ENCODE assay signal across 13 cellular contexts in the genomic region with DNA sequence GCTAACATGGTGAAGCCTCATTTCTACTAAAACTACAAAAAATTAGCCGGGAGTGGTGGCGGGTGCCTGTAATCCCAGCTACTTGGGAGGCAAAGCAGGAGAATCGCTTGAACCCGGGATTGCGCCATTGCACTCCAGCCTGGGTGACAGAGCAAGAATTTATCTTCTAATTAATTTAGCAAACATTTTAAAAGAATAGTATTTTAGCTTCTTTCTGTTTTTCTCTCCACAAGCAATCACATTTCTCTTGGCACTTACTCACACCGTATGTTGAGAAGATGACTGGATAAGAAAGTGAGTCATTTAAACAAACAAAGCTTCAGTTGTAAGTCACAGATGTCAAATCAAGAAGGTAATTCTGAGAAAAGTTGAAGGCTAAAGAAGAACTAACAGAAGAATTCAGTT.
DNase-seq lines count a peak whose midpoint lies in the region; ATAC-seq, FAIRE-seq and TF ChIP-seq lines count a peak whose summit lies in the region.
"Had no signal": no experiment of that assay in that cellular context is flagged by ENCODE, and none has a peak within 500 bp of the region (broad histone marks: within the 10 kb centered on the region; RNA-seq: fewer than 3 reads in every experiment).

No MANE protein-coding gene starts in this region.

- no peaks in the 10 kb centered on the region for H3K4me1 ChIP-seq in astrocyte (ENCODE audit: insufficient read depth, low read length)

- ATAC-seq in HG03097 (IDR thresholded peaks at IDR 0.05; ENCODE audit: low FRiP score, unreplicated experiment) (no peak), GM21381 (IDR thresholded peaks at IDR 0.05; ENCODE audit: unreplicated experiment) (no peak)

- no peaks in the 10 kb centered on the region for H3K9me3 Mint-ChIP-seq in astrocyte (ENCODE audit: unreplicated experiment)
- H3K9me3 Mint-ChIP-seq: activated CD4-positive, alpha-beta T cell treated with anti-CD3 and anti-CD28 coated beads, Interleukin-2, amount 10 ng/mL, durations not matched to agents 24 days and 14 days; IgD-negative memory B cell had no signal

- H3K4me2 ChIP-seq in astrocyte (ENCODE audit: low read length) = peak overlapping the region; percentile 5

- no peak overlapping the region for H3K4me3 ChIP-seq in astrocyte (ENCODE audit: insufficient read depth, low read depth, low read length)
- H3K4me3 ChIP-seq in WERI-Rb-1 (ENCODE audit: low read depth, low read length) = no peak overlapping the region

- peak overlapping the region; percentile 41 for H3K27ac ChIP-seq in astrocyte (ENCODE audit: low read depth, low read length)
- H3K27ac ChIP-seq in WERI-Rb-1 = no peak overlapping the region
- H3K27ac ChIP-seq: 22Rv1 had no signal

- H3K79me2 ChIP-seq in astrocyte (ENCODE audit: insufficient read depth, low read length) = no peaks in the 10 kb centered on the region

- no peaks in the 10 kb centered on the region for H3K27me3 ChIP-seq in astrocyte (ENCODE audit: insufficient read depth, low read length)
- H3K27me3 ChIP-seq in WERI-Rb-1 (ENCODE audit: insufficient read depth, low read depth, severe bottlenecking) = no peaks in the 10 kb centered on the region

- no peaks in the 10 kb centered on the region for H3K9me3 ChIP-seq in astrocyte (ENCODE audit: insufficient read depth, low read depth, low read length)
- H3K9me3 ChIP-seq in WERI-Rb-1 (ENCODE audit: severe bottlenecking) = no peaks in the 10 kb centered on the region

- TF ChIP-seq CTCF in astrocyte (IDR thresholded peaks at IDR 0.05; ENCODE audit: insufficient read depth, low read depth, low read length) (no peak), WERI-Rb-1 (IDR thresholded peaks at IDR 0.05; ENCODE audit: low read depth, low read length) (no peak)

- no peak overlapping the region for H3K4me3 Mint-ChIP-seq in astrocyte (ENCODE audit: unreplicated experiment)
- H3K4me3 Mint-ChIP-seq: activated CD4-positive, alpha-beta T cell treated with anti-CD3 and anti-CD28 coated beads, Interleukin-2, amount 10 ng/mL, durations not matched to agents 24 days and 14 days; IgD-negative memory B cell had no signal

- no peaks in the 10 kb centered on the region for H4K20me1 ChIP-seq in astrocyte (ENCODE audit: insufficient read depth, low read length)

- H3K36me3 Mint-ChIP-seq in astrocyte (ENCODE audit: low read depth, unreplicated experiment) = no peaks in the 10 kb centered on the region
- H3K36me3 Mint-ChIP-seq: IgD-negative memory B cell had no signal

- no peak overlapping the region for H3K9ac ChIP-seq in astrocyte (ENCODE audit: low read length)

- peak; percentile 17 for DNase-seq in DMS53 (lab: John Stamatoyannopoulos, UW)
- no peak for DNase-seq in DMS53 treated with DMSO at 0.1 percent for 48 hours (lab: John Stamatoyannopoulos, UW; ENCODE audit: unreplicated experiment)
- peak; percentile 88 for DNase-seq in astrocyte (ENCODE audit: low read depth)
- peak; percentile 23 for DNase-seq in glomerular endothelial cell (ENCODE audit: extremely low read depth, low read depth, low spot score)
- DNase-seq in WERI-Rb-1 = no peak
- DNase-seq in activated CD8-positive, alpha-beta memory T cell treated with anti-CD3 and anti-CD28 coated beads, Interleukin-2, amount 50 U/mL, for 4 hours = no peak
- DNase-seq: activated CD4-positive, alpha-beta T cell treated with anti-CD3 and anti-CD28 coated beads, Interleukin-2, amount 10 ng/mL, durations not matched to agents 24 days and 14 days; activated naive CD4-positive, alpha-beta T cell treated with anti-CD3 and anti-CD28 coated beads, Interleukin-2, amount 50 U/mL, for 16 hours; retina had no signal

- H3K27ac Mint-ChIP-seq in astrocyte (ENCODE audit: unreplicated experiment) = peak overlapping the region; percentile 69
- H3K27ac Mint-ChIP-seq: activated CD4-positive, alpha-beta T cell treated with anti-CD3 and anti-CD28 coated beads, Interleukin-2, amount 10 ng/mL, durations not matched to agents 24 days and 14 days; IgD-negative memory B cell had no signal

- no peaks in the 10 kb centered on the region for H3K36me3 ChIP-seq in astrocyte (ENCODE audit: insufficient read depth, low read length)
- H3K36me3 ChIP-seq in WERI-Rb-1 = no peaks in the 10 kb centered on the region

- peak; percentile 70 for FAIRE-seq in astrocyte (lab: Jason Lieb, UNC)

- H2AFZ ChIP-seq in astrocyte (ENCODE audit: low read depth, low read length) = no peak overlapping the region

- H3K4me1 Mint-ChIP-seq in astrocyte (ENCODE audit: low read depth, unreplicated experiment) = peaks cover 20% of the 10 kb centered on the region
- H3K4me1 Mint-ChIP-seq: activated CD4-positive, alpha-beta T cell treated with anti-CD3 and anti-CD28 coated beads, Interleukin-2, amount 10 ng/mL, durations not matched to agents 24 days and 14 days; IgD-negative memory B cell had no signal

- H3K27me3 Mint-ChIP-seq in astrocyte (ENCODE audit: low read depth, unreplicated experiment) = no peaks in the 10 kb centered on the region
- H3K27me3 Mint-ChIP-seq: activated CD4-positive, alpha-beta T cell treated with anti-CD3 and anti-CD28 coated beads, Interleukin-2, amount 10 ng/mL, durations not matched to agents 24 days and 14 days; IgD-negative memory B cell had no signal

Comparison
In these comparisons a context has a peak if more than half of its experiments do, and no peak if none do; other contexts are left out.
1. DNase-seq: peak in DMS53 (single experiment), astrocyte (single experiment) and glomerular endothelial cell (single experiment); none in DMS53 treated with DMSO at 0.1 percent for 48 hours (single experiment), WERI-Rb-1 (single experiment) and activated CD8-positive, alpha-beta memory T cell treated with anti-CD3 and anti-CD28 coated beads, Interleukin-2, amount 50 U/mL, for 4 hours (single experiment).